ENCODE assay signal across 2 cellular contexts in genomic region chr6:152700427-152700826, GRCh38.
TF ChIP-seq lines count a peak whose summit lies in the region.

No MANE protein-coding gene starts in this region.

TF ChIP-seq in SK-N-SH, 30 proteins besides CTCF, POLR2A, EP300 and RAD21:
- TF ChIP-seq MAX (IDR thresholded peaks at IDR 0.05; ENCODE audit: low read depth) (no peak), SIN3A (IDR thresholded peaks at IDR 0.05; ENCODE audit: borderline replicate concordance, low read depth, low read length) (no peak), TAF1 (IDR thresholded peaks at IDR 0.05; ENCODE audit: borderline replicate concordance, low read depth, low read length) (no peak), PBX3 (IDR thresholded peaks at IDR 0.05) (no peak), USF1 (IDR thresholded peaks at IDR 0.05; ENCODE audit: borderline replicate concordance, low read depth) (no peak), CHD2 (IDR thresholded peaks at IDR 0.05; ENCODE audit: low read length, partially characterized antibody) (no peak), EZH2phosphoT487 (IDR thresholded peaks at IDR 0.05; ENCODE audit: borderline replicate concordance, low read depth) (no peak), TEAD4 (IDR thresholded peaks at IDR 0.05; ENCODE audit: borderline replicate concordance, insufficient read depth) (no peak)

TF ChIP-seq in SK-N-SH treated with all-trans-retinoic acid at 6 μM for 48 hours, 23 proteins besides CTCF, POLR2A, EP300 and RAD21:
- no peak for TF ChIP-seq ZNF565 (CRISPR knock-in tag; conservative IDR thresholded peaks at IDR 0.05; ENCODE audit: low read depth)
- no peak for TF ChIP-seq TOX (CRISPR knock-in tag; IDR thresholded peaks at IDR 0.05; ENCODE audit: borderline replicate concordance)
- TF ChIP-seq CSRNP3 (CRISPR knock-in tag; IDR thresholded peaks at IDR 0.05) = no peak
- no peak for TF ChIP-seq ZNF8 (CRISPR knock-in tag; IDR thresholded peaks at IDR 0.05)
- TF ChIP-seq ESRRG (CRISPR knock-in tag; IDR thresholded peaks at IDR 0.05) = no peak
- no peak for TF ChIP-seq SNAI2 (CRISPR knock-in tag; IDR thresholded peaks at IDR 0.05)
- TF ChIP-seq ZFP3 (CRISPR knock-in tag; IDR thresholded peaks at IDR 0.05) = no peak
- TF ChIP-seq ZNF70 (CRISPR knock-in tag; IDR thresholded peaks at IDR 0.05) = no peak
- TF ChIP-seq CREB5 (CRISPR knock-in tag; IDR thresholded peaks at IDR 0.05; ENCODE audit: low read depth) = no peak
- TF ChIP-seq ZC3H10 (CRISPR knock-in tag; IDR thresholded peaks at IDR 0.05) = no peak
- no peak for TF ChIP-seq POU6F1 (CRISPR knock-in tag; IDR thresholded peaks at IDR 0.05; ENCODE audit: borderline replicate concordance, low read depth)
- no peak for TF ChIP-seq RARB (CRISPR knock-in tag; IDR thresholded peaks at IDR 0.05)
